14 cellular contexts compared by ENCODE assay signal in genomic region chr6:18477301-18477941, GRCh38.
DNase-seq lines count a peak whose midpoint lies in the region; ATAC-seq and TF ChIP-seq lines count a peak whose summit lies in the region.
"Had no signal": no experiment of that assay in that cellular context is flagged by ENCODE, and none has a peak within 500 bp of the region (broad histone marks: within the 10 kb centered on the region; RNA-seq: fewer than 3 reads in every experiment).

No MANE protein-coding gene starts in this region.

- H3K4me1 ChIP-seq in upper lobe of left lung: peaks cover 4 to 15% (median 7%) of the 10 kb centered on the region in 4 donors
- peaks cover 0 to 19% (median 0%) of the 10 kb centered on the region in 4 donors for H3K4me1 ChIP-seq in tibial nerve

- no peaks in the 10 kb centered on the region for H3K9me3 Mint-ChIP-seq in activated CD4-positive, alpha-beta memory T cell treated with anti-CD3 and anti-CD28 coated beads, Interleukin-2, amount 10 ng/mL, durations not matched to agents 7 days and 5 days

- POLR2A ChIA-PET in activated CD4-positive, alpha-beta memory T cell treated with anti-CD3 and anti-CD28 coated beads, Interleukin-2, amount 10 ng/mL, durations not matched to agents 7 days and 5 days (lab: Charles Lee): no interaction called here

- peak overlapping the region; percentile 1 to 75 (median 48) for H3K27ac ChIP-seq in upper lobe of left lung
- peak overlapping the region in 1 of 4 donors; percentile 34 for H3K27ac ChIP-seq in tibial nerve
- H3K27ac ChIP-seq: vagina had no signal

- intact Hi-C loops in Right ventricle myocardium superior (cut with DNase I) (no loop called here), left cardiac atrium (cut with DNase I) (no loop called here)

- no peaks in the 10 kb centered on the region for H3K36me3 Mint-ChIP-seq in activated CD4-positive, alpha-beta memory T cell treated with anti-CD3 and anti-CD28 coated beads, Interleukin-2, amount 10 ng/mL, durations not matched to agents 7 days and 5 days (ENCODE audit: low read depth)
- H3K36me3 Mint-ChIP-seq: activated naive CD8-positive, alpha-beta T cell had no signal

- peaks cover 2% of the 10 kb centered on the region for H3K4me1 Mint-ChIP-seq in activated CD4-positive, alpha-beta memory T cell treated with anti-CD3 and anti-CD28 coated beads, Interleukin-2, amount 10 ng/mL, durations not matched to agents 7 days and 5 days

- no peak for TF ChIP-seq EP300 in upper lobe of left lung (IDR thresholded peaks at IDR 0.05)
- peak in 1 of 2 donors; percentile 15 for TF ChIP-seq EP300 in tibial nerve (IDR thresholded peaks at IDR 0.05)

- H3K27me3 ChIP-seq in upper lobe of left lung: no peaks in the 10 kb centered on the region
- no peaks in the 10 kb centered on the region for H3K27me3 ChIP-seq in tibial nerve
- H3K27me3 ChIP-seq: vagina had no signal

- H3K4me3 ChIP-seq in upper lobe of left lung (no peak overlapping the region), tibial nerve (no peak overlapping the region)
- H3K4me3 ChIP-seq: vagina had no signal

- H3K9me3 ChIP-seq in upper lobe of left lung (no peaks in the 10 kb centered on the region), tibial nerve (no peaks in the 10 kb centered on the region)
- H3K9me3 ChIP-seq: vagina had no signal

- DNase-seq in Right ventricle myocardium superior (no peak), left cardiac atrium (no peak), OCI-M1 (lab: John Stamatoyannopoulos, UW) (peak; percentile 34), iris pigment epithelial cell (ENCODE audit: low read depth) (peak; percentile 12), upper lobe of left lung (no peak), tibial nerve (ENCODE audit: low spot score in 2 of 2) (no peak), NCI-H128 (lab: John Stamatoyannopoulos, UW; ENCODE audit: unreplicated experiment) (no peak)
- DNase-seq in activated CD4-positive, alpha-beta memory T cell treated with anti-CD3 and anti-CD28 coated beads, Interleukin-2, amount 10 ng/mL, durations not matched to agents 7 days and 5 days: no peak
- DNase-seq: activated CD4-positive, CD25-positive, alpha-beta regulatory T cell; erythroblast; NCI-H510A treated with DMSO at 0.1 percent for 48 hours; stimulated activated CD4-positive, alpha-beta T cell treated with anti-CD3 and anti-CD28 coated beads, Interleukin-2, amount 100 ng/mL, for 24 hours had no signal

- H3K27ac Mint-ChIP-seq in activated CD4-positive, alpha-beta memory T cell treated with anti-CD3 and anti-CD28 coated beads, Interleukin-2, amount 10 ng/mL, durations not matched to agents 7 days and 5 days: no peak overlapping the region
- H3K27ac Mint-ChIP-seq: activated naive CD8-positive, alpha-beta T cell had no signal

- ATAC-seq in Right ventricle myocardium superior (ENCODE audit: poor library complexity): peak; percentile 31
- ATAC-seq in left cardiac atrium: no peak
- no peak for ATAC-seq in upper lobe of left lung (ENCODE audit: low FRiP score in 2 of 2)

- TF ChIP-seq CTCF in upper lobe of left lung (IDR thresholded peaks at IDR 0.05) (no peak), tibial nerve (IDR thresholded peaks at IDR 0.05) (no peak)

- TF ChIP-seq POLR2A in upper lobe of left lung (IDR thresholded peaks at IDR 0.05) (no peak), tibial nerve (IDR thresholded peaks at IDR 0.05) (no peak)

- CTCF ChIA-PET in activated CD4-positive, alpha-beta memory T cell treated with anti-CD3 and anti-CD28 coated beads, Interleukin-2, amount 10 ng/mL, durations not matched to agents 7 days and 5 days (lab: Charles Lee): interaction anchor here (0.7 to 1.3 kb wide), 2 partner anchors 54 to 421 kb away, joined by 3 read pairs; no protein-coding TSS in a partner anchor

- peaks cover 20% of the 10 kb centered on the region for H3K27me3 Mint-ChIP-seq in activated CD4-positive, alpha-beta memory T cell treated with anti-CD3 and anti-CD28 coated beads, Interleukin-2, amount 10 ng/mL, durations not matched to agents 7 days and 5 days

- no peaks in the 10 kb centered on the region for H3K36me3 ChIP-seq in upper lobe of left lung
- H3K36me3 ChIP-seq in tibial nerve: no peaks in the 10 kb centered on the region
- H3K36me3 ChIP-seq: vagina had no signal

- H3K4me3 Mint-ChIP-seq in activated CD4-positive, alpha-beta memory T cell treated with anti-CD3 and anti-CD28 coated beads, Interleukin-2, amount 10 ng/mL, durations not matched to agents 7 days and 5 days: no peak overlapping the region
- H3K4me3 Mint-ChIP-seq: activated naive CD8-positive, alpha-beta T cell had no signal

- WGBS in upper lobe of left lung, 2 donors: 38 to 42% methylated on average over 2 of the region's 2 CpGs
- WGBS in tibial nerve, 2 donors: 18 to 31% methylated on average over 2 of the region's 2 CpGs

Comparison
In these comparisons a context has a peak if more than half of its experiments do, and no peak if none do; other contexts are left out.
1. DNase-seq: peak in OCI-M1 (single experiment) and iris pigment epithelial cell (single experiment); none in Right ventricle myocardium superior (single experiment), left cardiac atrium (single experiment), upper lobe of left lung (0 of 2), tibial nerve (0 of 2), activated CD4-positive, alpha-beta memory T cell treated with anti-CD3 and anti-CD28 coated beads, Interleukin-2, amount 10 ng/mL, durations not matched to agents 7 days and 5 days (single experiment) and NCI-H128 (single experiment).